In the genomic region with DNA sequence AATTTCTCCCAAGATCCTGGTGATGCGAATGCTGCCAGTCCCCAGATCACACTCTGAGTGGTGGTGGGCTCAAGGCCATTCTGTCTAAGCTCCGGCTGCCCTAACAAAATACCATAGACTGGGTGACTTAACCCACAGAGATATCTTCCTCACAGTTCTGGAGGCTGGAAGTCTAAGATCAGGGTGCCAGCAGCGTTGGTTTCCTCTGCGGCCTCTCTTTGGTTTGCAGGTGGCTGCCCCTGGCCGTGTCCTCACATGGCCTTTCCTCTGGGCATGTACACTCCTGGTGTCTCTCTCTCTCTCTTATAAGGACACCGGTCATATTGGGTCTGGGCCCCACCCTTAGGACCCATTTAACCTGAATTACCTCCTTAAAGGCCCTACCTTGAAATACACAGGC, we compare ENCODE assay signal across 26 cellular contexts.
"Had no signal": no experiment of that assay in that cellular context is flagged by ENCODE, and none has a peak within 500 bp of the region (broad histone marks: within the 10 kb centered on the region; RNA-seq: fewer than 3 reads in every experiment).

No MANE protein-coding gene starts in this region.

- DNase-seq: activated CD4-positive, alpha-beta T cell treated with anti-CD3 and anti-CD28 coated beads for 48 hours; activated CD4-positive, alpha-beta T cell treated with anti-CD3 and anti-CD28 coated beads, Interleukin-2, amount 50 U/mL, for 48 hours; activated CD8-positive, alpha-beta memory T cell treated with anti-CD3 and anti-CD28 coated beads for 24 hours; activated effector memory CD4-positive, alpha-beta T cell treated with Interleukin-2 at 50 U/mL for 16 hours; activated naive CD4-positive, alpha-beta T cell treated with Interleukin-2 at 50 U/mL for 16 hours; adrenal gland; cerebellar nuclear complex; colonic mucosa; dorsolateral prefrontal cortex; effector memory CD4-positive, alpha-beta T cell; gastrocnemius medialis; glutamatergic neuron; islet precursor cell; natural killer cell; ovary; stimulated activated naive CD4-positive, alpha-beta T cell; T-helper 17 cell; T1000; tibial artery; WERI-Rb-1 had no signal

- H3K9me3 ChIP-seq: adrenal gland, ascending aorta, colonic mucosa, gastrocnemius medialis, ovary, prostate gland, suprapubic skin, tibial artery had no signal

- ATAC-seq: activated CD4-positive, CD25-positive, alpha-beta regulatory T cell treated with anti-CD3 and anti-CD28 coated beads, Interleukin-2, amount 50 U/mL, for 24 hours; gastrocnemius medialis; natural killer cell; T-helper 17 cell had no signal

- H3K27ac ChIP-seq: ascending aorta, cardiac muscle cell, dorsolateral prefrontal cortex, gastrocnemius medialis, hepatocyte, ovary, suprapubic skin, tibial artery, WERI-Rb-1 had no signal

- H3K36me3 ChIP-seq: adrenal gland, ascending aorta, cardiac muscle cell, colonic mucosa, gastrocnemius medialis, ovary, prostate gland, WERI-Rb-1 had no signal

- H3K4me2 ChIP-seq: hepatocyte had no signal

- H3K79me2 ChIP-seq: hepatocyte had no signal

- H3K4me1 ChIP-seq: ascending aorta, tibial artery had no signal

- H2AFZ ChIP-seq: hepatocyte had no signal

- H3K27me3 ChIP-seq: adrenal gland, ascending aorta, cardiac muscle cell, colonic mucosa, dorsolateral prefrontal cortex, hepatocyte, ovary, suprapubic skin had no signal

- H3K4me3 ChIP-seq: adrenal gland, ascending aorta, cardiac muscle cell, colonic mucosa, dorsolateral prefrontal cortex, gastrocnemius medialis, hepatocyte, ovary, prostate gland, suprapubic skin, tibial artery had no signal
